32 cellular contexts compared by ENCODE assay signal in genomic region chr6:81366970-81367369, GRCh38.
"Had no signal": no experiment of that assay in that cellular context is flagged by ENCODE, and none has a peak within 500 bp of the region (broad histone marks: within the 10 kb centered on the region; RNA-seq: fewer than 3 reads in every experiment).

No MANE protein-coding gene starts in this region.

- ATAC-seq: activated CD4-positive, alpha-beta T cell treated with anti-CD3 and anti-CD28 coated beads for 36 hours; activated CD4-positive, CD25-positive, alpha-beta regulatory T cell treated with anti-CD3 and anti-CD28 coated beads, Interleukin-2, amount 50 U/mL, for 24 hours; activated naive CD4-positive, alpha-beta T cell treated with anti-CD3 and anti-CD28 coated beads, Interleukin-2, amount 50 U/mL, for 72 hours; activated T-cell treated with anti-CD3 and anti-CD28 coated beads, Interleukin-2, amount 50 U/mL, for 4 hours; body of pancreas; K562 had no signal

- H3K27me3 ChIP-seq: adrenal gland, body of pancreas, breast epithelium, SJCRH30 had no signal

- H2AFZ ChIP-seq: PC-9 had no signal

- H3K4me2 ChIP-seq: PC-9 had no signal

- H3K27ac ChIP-seq: adrenal gland, body of pancreas, breast epithelium, PC-9, RWPE1, SJCRH30, SK-N-MC had no signal

- H3K9me3 ChIP-seq: adrenal gland, body of pancreas, breast epithelium, SJCRH30 had no signal

- H3K4me1 ChIP-seq: adrenal gland, body of pancreas, breast epithelium, SJCRH30 had no signal

- H3K36me3 ChIP-seq: adrenal gland, breast epithelium, SJCRH30 had no signal

- H3K4me3 ChIP-seq: adrenal gland, body of pancreas, breast epithelium, K562, PC-9, SJCRH30, SK-N-MC had no signal

- DNase-seq: activated CD4-positive, alpha-beta memory T cell treated with anti-CD3 and anti-CD28 coated beads for 36 hours; activated CD4-positive, alpha-beta T cell treated with anti-CD3 and anti-CD28 coated beads for 36 hours; activated CD4-positive, alpha-beta T cell treated with anti-CD3 and anti-CD28 coated beads, Interleukin-2, amount 50 U/mL, for 1 hour; activated CD8-positive, alpha-beta memory T cell treated with anti-CD3 and anti-CD28 coated beads, Interleukin-2, amount 50 U/mL, for 4 hours; activated gamma-delta T cell treated with Interleukin-2 at 50 U/mL for 16 hours; activated naive CD4-positive, alpha-beta T cell treated with anti-CD3 and anti-CD28 coated beads for 36 hours; activated T-cell treated with anti-CD3 and anti-CD28 coated beads for 4 hours; activated T-cell treated with anti-CD3 and anti-CD28 coated beads, Interleukin-2, amount 50 U/mL, for 4 hours; body of pancreas; caudate nucleus; cerebellar nuclear complex; NCI-H1105; NCI-H1417 treated with DMSO at 0.1 percent for 48 hours; NCI-H187 treated with DMSO at 0.1 percent for 48 hours; NCI-H2081; NCI-H2171 treated with DMSO at 0.1 percent for 48 hours; NCI-H2227 treated with DMSO at 0.1 percent for 48 hours; NCI-H446; NCI-H524; NCI-H748 treated with DMSO at 0.1 percent for 48 hours; NK-92 treated with Interleukin-12 subunit alpha and Interleukin-12 subunit beta, amount 100 ng/mL, for 24 hours; PC-9; SHP77; SJCRH30; T1000 had no signal
